21 cellular contexts compared by ENCODE assay signal in genomic region chr4:67883902-67884301, GRCh38. TPM values are rescaled to one million over a fixed set of nuclear protein-coding genes. Genes with fewer than 3 reads are reported as not detected.
DNase-seq lines count a peak whose midpoint lies in the region; ATAC-seq and TF ChIP-seq lines count a peak whose summit lies in the region.
"Had no signal": no experiment of that assay in that cellular context is flagged by ENCODE, and none has a peak within 500 bp of the region (broad histone marks: within the 10 kb centered on the region; RNA-seq: fewer than 3 reads in every experiment).

TMPRSS11D (minus strand) TSS chr4:67884002; CDS start chr4:67883933, 69 bp downstream.

- no TSS peak for BruUV-seq in IMR-90 (replicated peaks; lab: Mats Ljungman, UMichigan)

- H2AK5ac ChIP-seq in IMR-90 (ENCODE audit: low read depth, low read length): peak within 1 kb of the TSS; percentile 59

- POLR2A ChIA-PET in IMR-90 (lab: Charles Lee; ENCODE audit: unreplicated experiment): no interaction called here

- H2BK20ac ChIP-seq in IMR-90 (ENCODE audit: low read depth, low read length): peak within 1 kb of the TSS; percentile 98

- no CpG with 5 or more reads among the region's 1 CpG for WGBS in IMR-90 (ENCODE audit: extremely low coverage in 2 of 2, insufficient read length in 1 of 2), 2 experiments
- WGBS in ovary, 3 donors: 89 to 93% (median 92%) methylated on average over 1 of the region's 1 CpG

- no peaks in the 10 kb centered on the region for H4K20me1 ChIP-seq in BLaER1 treated with 17β-estradiol and CSF1 and Interleukin-3, amounts not matched to agents 10 nM and 100 nM
- no peaks in the 10 kb centered on the region for H4K20me1 ChIP-seq in IMR-90 (ENCODE audit: insufficient read depth, low read length)

- no peak within 1 kb of the TSS for H2AK9ac ChIP-seq in IMR-90 (replicated peaks; ENCODE audit: low read depth, low read length, poor library complexity)

- H3K27ac ChIP-seq in BLaER1 treated with 17β-estradiol and CSF1 and Interleukin-3, amounts not matched to agents 10 nM and 100 nM: peak within 1 kb of the TSS in 7 of 11 experiments; percentile 8 to 89 (median 61); a peak in 11 of 22 replicates
- H3K27ac ChIP-seq in IMR-90 (ENCODE audit: insufficient read depth, low read length): no peak within 1 kb of the TSS
- peak within 1 kb of the TSS; percentile 99 for H3K27ac ChIP-seq in epithelial cell of prostate
- no peak within 1 kb of the TSS for H3K27ac ChIP-seq in ovary

- H3K4me2 ChIP-seq in BLaER1 treated with 17β-estradiol and CSF1 and Interleukin-3, amounts not matched to agents 10 nM and 100 nM: peak within 1 kb of the TSS in 3 of 11 experiments; percentile 27 to 72 (median 65); a peak in 5 of 22 replicates
- H3K4me2 ChIP-seq in IMR-90 (ENCODE audit: low read depth, low read length): no peak within 1 kb of the TSS

- no peaks in the 10 kb centered on the region for H3K79me1 ChIP-seq in IMR-90 (ENCODE audit: low read depth in 1 of 2, low read length in 2 of 2)

- H3K36me3 ChIP-seq in BLaER1 treated with 17β-estradiol and CSF1 and Interleukin-3, amounts not matched to agents 10 nM and 100 nM: no peaks in the 10 kb centered on the region
- H3K36me3 ChIP-seq in IMR-90 (ENCODE audit: control insufficient read depth, insufficient read depth, low read length) (no peaks in the 10 kb centered on the region), ovary (no peaks in the 10 kb centered on the region)
- H3K36me3 ChIP-seq: BE2C had no signal

- H3K27me3 ChIP-seq in BLaER1 treated with 17β-estradiol and CSF1 and Interleukin-3, amounts not matched to agents 10 nM and 100 nM: no peaks in the 10 kb centered on the region
- H3K27me3 ChIP-seq in IMR-90 (ENCODE audit: control insufficient read depth, insufficient read depth, low read length) (no peaks in the 10 kb centered on the region), ovary (no peaks in the 10 kb centered on the region)
- H3K27me3 ChIP-seq: BE2C had no signal

- CTCF ChIA-PET in IMR-90 (lab: Yijun Ruan, JAX): no interaction called here

- 0 out of 22 replicates have a peak, but pooled peaks cover 0 to 8% (median 0%) of the 10 kb centered on the region in 11 experiments for H3K9me3 ChIP-seq in BLaER1 treated with 17β-estradiol and CSF1 and Interleukin-3, amounts not matched to agents 10 nM and 100 nM (replicated peaks in 1 of 11)
- no peaks in the 10 kb centered on the region for H3K9me3 ChIP-seq in IMR-90 (ENCODE audit: control insufficient read depth, insufficient read depth, low read length)
- no peaks in the 10 kb centered on the region for H3K9me3 ChIP-seq in ovary
- H3K9me3 ChIP-seq: BE2C had no signal

- no peaks in the 10 kb centered on the region for H3K9me1 ChIP-seq in IMR-90 (ENCODE audit: insufficient read depth, low read length)

- H4K91ac ChIP-seq in IMR-90 (ENCODE audit: insufficient read depth, low read depth, low read length): no peak within 1 kb of the TSS

- DNase-seq in IMR-90: no peak
- DNase-seq in epithelial cell of prostate (ENCODE audit: low read depth, low spot score): no peak
- no peak for DNase-seq in immature natural killer cell
- DNase-seq in NCI-H1694 (lab: John Stamatoyannopoulos, UW): no peak
- no peak for DNase-seq in islet precursor cell
- no peak for DNase-seq in ovary
- DNase-seq: BE2C; CD4-positive, alpha-beta T cell; COR-L47; DMS79; H9; Karpas-422; NCI-H1105 treated with DMSO at 0.1 percent for 48 hours; NCI-H2081; NCI-H446 treated with DMSO at 0.1 percent for 48 hours; NCI-H526 treated with DMSO at 0.1 percent for 48 hours; Right ventricle myocardium superior had no signal

- no peak for TF ChIP-seq POLR2A in IMR-90 (IDR thresholded peaks at IDR 0.05; ENCODE audit: low read depth, low read length)
- TF ChIP-seq POLR2A in ovary (IDR thresholded peaks at IDR 0.05): no peak

- TF ChIP-seq RAD21 in IMR-90 (IDR thresholded peaks at IDR 0.05; ENCODE audit: low read length): no peak

- peaks cover 21 to 32% of the 10 kb centered on the region in 2 donors for H3K4me1 Mint-ChIP-seq in immature natural killer cell

- peak within 1 kb of the TSS; percentile 86 for H2BK120ac ChIP-seq in IMR-90 (ENCODE audit: low read depth, low read length)

- peak within 1 kb of the TSS in 4 of 6 donors; percentile 3 to 43 (median 20) for H3K27ac Mint-ChIP-seq in immature natural killer cell
- H3K27ac Mint-ChIP-seq: CD4-positive, alpha-beta T cell; H9 had no signal

- peak within 1 kb of the TSS; percentile 97 for H2BK5ac ChIP-seq in IMR-90 (ENCODE audit: low read depth, low read length, poor library complexity, severe bottlenecking)

- peak within 1 kb of the TSS in 2 of 5 donors; percentile 10 to 36 for H3K4me3 Mint-ChIP-seq in immature natural killer cell
- H3K4me3 Mint-ChIP-seq: CD4-positive, alpha-beta T cell; H9 had no signal

- H3K36me3 Mint-ChIP-seq in immature natural killer cell: peaks cover 0 to 3% (median 0%) of the 10 kb centered on the region in 3 donors

- no peak within 1 kb of the TSS for H3K4me3 ChIP-seq in BLaER1 treated with 17β-estradiol and CSF1 and Interleukin-3, amounts not matched to agents 10 nM and 100 nM
- H3K4me3 ChIP-seq in IMR-90 (ENCODE audit: insufficient read depth, low read depth, low read length): no peak within 1 kb of the TSS
- H3K4me3 ChIP-seq in ovary: no peak within 1 kb of the TSS

- intact Hi-C loops in IMR-90 (cut with micrococcal nuclease): no loop called here
- intact Hi-C loops in ovary (cut with DNase I): no loop called here

- TF ChIP-seq EP300 in ovary (IDR thresholded peaks at IDR 0.05): no peak

- H2AFZ ChIP-seq in IMR-90 (replicated peaks; ENCODE audit: low read length, poor library complexity): no peak within 1 kb of the TSS

- H3K14ac ChIP-seq in IMR-90 (replicated peaks; ENCODE audit: low read depth, low read length): 0 out of 2 replicates have a peak within 1 kb of the TSS, but pooled peaks have one; percentile 68

- peak within 1 kb of the TSS in 3 of 11 experiments; percentile 19 to 54 (median 44); a peak in 3 of 22 replicates for H3K9ac ChIP-seq in BLaER1 treated with 17β-estradiol and CSF1 and Interleukin-3, amounts not matched to agents 10 nM and 100 nM
- no peak within 1 kb of the TSS for H3K9ac ChIP-seq in IMR-90 (ENCODE audit: low read depth, low read length)

- peak within 1 kb of the TSS; percentile 49; the same call in 1 of the 2 replicates for H3K4ac ChIP-seq in IMR-90 (ENCODE audit: low read depth, low read length)

- no peak within 1 kb of the TSS; the same call in 1 of the 2 replicates for H3K56ac ChIP-seq in IMR-90 (ENCODE audit: extremely low read depth, insufficient read depth, low read length)

- in situ Hi-C loops in IMR-90 (cut with MboI; ENCODE audit: low sequenced_read_pairs): no loop called here

- H3K18ac ChIP-seq in IMR-90 (ENCODE audit: low read depth, low read length): peak within 1 kb of the TSS; percentile 86; the same call in 1 of the 2 replicates

- peak within 1 kb of the TSS; percentile 57; the same call in 1 of the 2 replicates for H4K5ac ChIP-seq in IMR-90 (ENCODE audit: low read depth, low read length)

- ATAC-seq in IMR-90 (ENCODE audit: low read depth) (no peak), GM21825 (IDR thresholded peaks at IDR 0.05; ENCODE audit: unreplicated experiment) (no peak)

- H3K23ac ChIP-seq in IMR-90 (ENCODE audit: low read depth, low read length): no peak within 1 kb of the TSS

- dilution Hi-C loops in IMR-90 (cut with HindIII; ENCODE audit: low sequenced_read_pairs, unreplicated experiment): no loop called here

- H3K27me3 Mint-ChIP-seq in immature natural killer cell (ENCODE audit: low read depth in 3 of 3): no peaks in the 10 kb centered on the region
- H3K27me3 Mint-ChIP-seq: CD4-positive, alpha-beta T cell had no signal

- TF ChIP-seq CTCF in IMR-90 (conservative IDR thresholded peaks at IDR 0.05; ENCODE audit: low read depth, low read length) (no peak), ovary (IDR thresholded peaks at IDR 0.05) (no peak)

- peak within 1 kb of the TSS; percentile 95 for H2BK15ac ChIP-seq in IMR-90 (ENCODE audit: low read depth, low read length)

- H3K4me1 ChIP-seq in BLaER1 treated with 17β-estradiol and CSF1 and Interleukin-3, amounts not matched to agents 10 nM and 100 nM: peaks cover 0 to 52% (median 7%) of the 10 kb centered on the region in 10 experiments; a peak in 10 of 20 replicates
- H3K4me1 ChIP-seq in IMR-90 (ENCODE audit: control insufficient read depth, insufficient read depth, low read length) (peaks cover 2% of the 10 kb centered on the region; the same call in 1 of the 2 replicates), ovary (ENCODE audit: insufficient read depth) (no peaks in the 10 kb centered on the region)
- H3K4me1 ChIP-seq: BE2C had no signal

- peak within 1 kb of the TSS; percentile 43 to 74; a peak in 2 of 4 replicates for H4K8ac ChIP-seq in IMR-90 (ENCODE audit: low read depth in 2 of 2, low read length in 2 of 2)

- H3K9me3 Mint-ChIP-seq in immature natural killer cell: no peaks in the 10 kb centered on the region
- H3K9me3 Mint-ChIP-seq: H9 had no signal

TF ChIP-seq in IMR-90, 13 proteins besides CTCF, POLR2A, EP300 and RAD21:
- no peak for TF ChIP-seq NFE2L2 (IDR thresholded peaks at IDR 0.05; ENCODE audit: low read depth, low read length)
- TF ChIP-seq MXI1 (IDR thresholded peaks at IDR 0.05; ENCODE audit: borderline replicate concordance, low read depth, low read length): no peak
- no peak for TF ChIP-seq ELK1 (IDR thresholded peaks at IDR 0.05; ENCODE audit: borderline replicate concordance, low read depth, low read length)
- TF ChIP-seq MAFK (IDR thresholded peaks at IDR 0.05; ENCODE audit: low read depth, low read length): no peak

RNA-seq across cellular contexts. Expression of gene TMPRSS11D, which starts in this region (rescaled TPM):
- not detected in 2 replicates for total RNA-seq in IMR-90 (2012; rRNA removed)
- polyA plus RNA-seq in IMR-90 (2012; rRNA removed): not detected in 2 replicates
- polyA plus RNA-seq in IMR-90 (2012; cell fraction: cytosol; rRNA removed): not detected in 2 replicates
- polyA plus RNA-seq in IMR-90 (2012; cell fraction: nucleus; rRNA removed; ENCODE audit: low replicate concordance): not detected in 2 replicates
- polyA plus RNA-seq in immature natural killer cell: not detected
- not detected for total RNA-seq in ovary
- polyA plus RNA-seq in ovary: not detected
- total RNA-seq: CD4-positive, alpha-beta T cell; H9; M059J; Right ventricle myocardium superior; SK-MEL-5 had no signal

Comparison
In these comparisons a context has a peak if more than half of its experiments do, and no peak if none do; other contexts are left out.
1. H3K27ac ChIP-seq: peak in BLaER1 treated with 17β-estradiol and CSF1 and Interleukin-3, amounts not matched to agents 10 nM and 100 nM (7 of 11) and epithelial cell of prostate (single experiment); none in IMR-90 (single experiment) and ovary (0 of 2).